In the genomic region with DNA sequence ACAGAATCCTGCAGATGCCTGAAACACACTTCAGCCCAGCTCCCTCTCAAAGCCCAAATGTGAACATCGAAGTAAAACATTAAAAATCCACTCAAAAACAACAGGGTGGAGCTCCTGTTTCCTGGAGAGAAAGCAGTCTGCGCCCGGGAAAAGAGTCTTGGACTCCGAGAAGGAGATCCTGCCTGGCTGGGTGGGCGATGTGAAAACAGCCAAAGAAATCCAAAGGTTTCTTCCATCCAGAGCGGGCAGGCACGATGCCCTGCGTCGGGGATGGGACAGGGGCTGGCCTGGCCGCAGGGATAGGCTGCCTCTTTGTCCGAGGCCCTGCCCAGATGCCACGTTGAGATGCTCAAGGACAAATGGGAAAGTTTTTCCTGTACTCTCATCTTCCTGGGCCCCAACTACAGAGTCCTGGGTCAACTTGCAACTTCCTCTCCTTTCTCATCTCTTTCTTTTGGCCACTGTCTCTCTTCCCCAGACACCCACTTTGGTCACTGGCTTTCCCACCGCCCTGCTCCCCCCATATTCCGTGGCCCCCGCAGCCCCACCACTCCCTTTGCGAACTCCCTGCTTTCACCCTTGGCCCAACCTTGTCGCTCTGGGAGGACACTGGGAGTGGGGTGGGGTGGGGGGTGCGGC, we compare ENCODE assay signal across 8 cellular contexts. TPM values are rescaled to one million over a fixed set of nuclear protein-coding genes. Genes with fewer than 3 reads are reported as not detected.
DNase-seq lines count a peak whose midpoint lies in the region; ATAC-seq, FAIRE-seq and TF ChIP-seq lines count a peak whose summit lies in the region.

No MANE protein-coding gene starts in this region.

- H3K9me3 ChIP-seq in OCI-LY3 (ENCODE audit: insufficient read depth, low read length) (no peaks in the 10 kb centered on the region), sigmoid colon (no peaks in the 10 kb centered on the region)

- peak overlapping the region; percentile 85 for H3K27ac Mint-ChIP-seq in activated naive CD4-positive, alpha-beta T cell treated with anti-CD3 and anti-CD28 coated beads, Interleukin-2, amount 10 ng/mL, durations not matched to agents 7 days and 5 days

- ATAC-seq in HG03354 (IDR thresholded peaks at IDR 0.05; ENCODE audit: poor library complexity, severe bottlenecking, unreplicated experiment) = no peak
- ATAC-seq in GM21723 (IDR thresholded peaks at IDR 0.05; ENCODE audit: unreplicated experiment) = no peak

- H3K9me3 Mint-ChIP-seq in activated naive CD4-positive, alpha-beta T cell treated with anti-CD3 and anti-CD28 coated beads, Interleukin-2, amount 10 ng/mL, durations not matched to agents 7 days and 5 days = no peaks in the 10 kb centered on the region

- peaks cover 24% of the 10 kb centered on the region for H3K36me3 Mint-ChIP-seq in activated naive CD4-positive, alpha-beta T cell treated with anti-CD3 and anti-CD28 coated beads, Interleukin-2, amount 10 ng/mL, durations not matched to agents 7 days and 5 days

- peaks cover 4% of the 10 kb centered on the region for H3K27me3 Mint-ChIP-seq in activated naive CD4-positive, alpha-beta T cell treated with anti-CD3 and anti-CD28 coated beads, Interleukin-2, amount 10 ng/mL, durations not matched to agents 7 days and 5 days

- 5 to 20% methylated on average over 18 of the region's 18 CpGs for WGBS in sigmoid colon, 2 donors

- H3K4me3 ChIP-seq in OCI-LY3 (ENCODE audit: low read length) (peak overlapping the region; percentile 79), bronchial epithelial cell (ENCODE audit: low read depth, low read length) (peak overlapping the region; percentile 71), sigmoid colon (peak overlapping the region; percentile 57 to 88 (median 84))

- no peak for FAIRE-seq in bronchial epithelial cell (lab: Jason Lieb, UNC)

- H3K4me2 ChIP-seq in OCI-LY3 (ENCODE audit: low read length) = peak overlapping the region; percentile 69

- H3K79me2 ChIP-seq in OCI-LY3 (ENCODE audit: low read length) = no peaks in the 10 kb centered on the region

- H3K9ac ChIP-seq in OCI-LY3 (ENCODE audit: low read length) = peak overlapping the region; percentile 61

- TF ChIP-seq CTCF in OCI-LY3 (IDR thresholded peaks at IDR 0.05; ENCODE audit: low read depth, low read length) (no peak), bronchial epithelial cell (IDR thresholded peaks at IDR 0.05; ENCODE audit: insufficient read depth, low read length, severe bottlenecking) (no peak), sigmoid colon (IDR thresholded peaks at IDR 0.05) (no peak)

- no peaks in the 10 kb centered on the region for H3K36me3 ChIP-seq in OCI-LY3 (replicated peaks; ENCODE audit: low read depth, low read length)
- no peaks in the 10 kb centered on the region for H3K36me3 ChIP-seq in bronchial epithelial cell (ENCODE audit: control insufficient read depth, insufficient read depth, low read length)
- peaks cover 0 to 11% (median 2%) of the 10 kb centered on the region in 4 donors for H3K36me3 ChIP-seq in sigmoid colon

- peak overlapping the region; percentile 96 for H3K4me3 Mint-ChIP-seq in activated naive CD4-positive, alpha-beta T cell treated with anti-CD3 and anti-CD28 coated beads, Interleukin-2, amount 10 ng/mL, durations not matched to agents 7 days and 5 days

- H2AFZ ChIP-seq in OCI-LY3 (ENCODE audit: low read depth, low read length) = no peak overlapping the region

- DNase-seq in activated naive CD4-positive, alpha-beta T cell treated with anti-CD3 and anti-CD28 coated beads, Interleukin-2, amount 10 ng/mL, durations not matched to agents 7 days and 5 days = no peak
- no peak for DNase-seq in activated naive CD4-positive, alpha-beta T cell (lab: John Stamatoyannopoulos, UW)
- DNase-seq in bronchial epithelial cell (ENCODE audit: low read depth) (peak; percentile 59), iPS-NIHi11 (ENCODE audit: low spot score) (peak; percentile 87), sigmoid colon (peak; percentile 92)

- no peak overlapping the region for H3K27ac ChIP-seq in OCI-LY3 (ENCODE audit: low read length)
- peak overlapping the region; percentile 96 to 98 (median 97) for H3K27ac ChIP-seq in sigmoid colon

- H3K27me3 ChIP-seq in OCI-LY3 (ENCODE audit: low read depth, low read length) (peaks cover 13% of the 10 kb centered on the region), bronchial epithelial cell (ENCODE audit: control insufficient read depth, insufficient read depth, low read length) (no peaks in the 10 kb centered on the region), sigmoid colon (no peaks in the 10 kb centered on the region)

- H3K4me1 ChIP-seq in OCI-LY3 (ENCODE audit: low read length) (peaks cover 47% of the 10 kb centered on the region), sigmoid colon (peaks cover 0 to 21% (median 17%) of the 10 kb centered on the region in 4 donors)

- TF ChIP-seq EP300 in sigmoid colon (IDR thresholded peaks at IDR 0.05) = no peak

- no peaks in the 10 kb centered on the region for H4K20me1 ChIP-seq in OCI-LY3 (ENCODE audit: insufficient read depth, low read length)

- CTCF ChIA-PET in activated naive CD4-positive, alpha-beta T cell treated with anti-CD3 and anti-CD28 coated beads, Interleukin-2, amount 10 ng/mL, durations not matched to agents 7 days and 5 days (lab: Charles Lee) = interaction anchor here (0.6 to 14.2 kb wide), 4 partner anchors 18 to 283 kb away, joined by 3 to 192 read pairs (median 3); no protein-coding TSS in a partner anchor

- peaks cover 71% of the 10 kb centered on the region for H3K4me1 Mint-ChIP-seq in activated naive CD4-positive, alpha-beta T cell treated with anti-CD3 and anti-CD28 coated beads, Interleukin-2, amount 10 ng/mL, durations not matched to agents 7 days and 5 days

- intact Hi-C loops in sigmoid colon (cut with DNase I) = loop anchor here (5.0 kb wide), 2 partner anchors 56 to 209 kb away; partner anchors contain the start of genes AMZ2 and PRKAR1A

- peak in 1 of 2 donors; percentile 36 for TF ChIP-seq POLR2A in sigmoid colon (IDR thresholded peaks at IDR 0.05)

RNA-seq across cellular contexts. Expression of gene WIPI1, which starts 0.6 kb away (rescaled TPM):
- 79.5 and 86.0 TPM in 2 replicates for total RNA-seq in bronchial epithelial cell
- total RNA-seq in sigmoid colon = 10 to 100 TPM; 18.9 to 28.5 (median 22.3) TPM
- 10 to 100 TPM; 63.2 to 78.8 (median 78.1) TPM for polyA plus RNA-seq in sigmoid colon

RNA-seq across cellular contexts. Expression of gene PRKAR1A, which starts 55.6 kb away (rescaled TPM):
- 226 and 248 TPM in 2 replicates for total RNA-seq in bronchial epithelial cell
- total RNA-seq in sigmoid colon = 100 to 1,000 TPM; 206 to 268 (median 230) TPM
- 10 to 100 TPM; 53.6 to 68.3 (median 57.1) TPM for polyA plus RNA-seq in sigmoid colon

Comparison
In these comparisons a context has a peak if more than half of its experiments do, and no peak if none do; other contexts are left out.
1. DNase-seq: peak in bronchial epithelial cell (single experiment), iPS-NIHi11 (single experiment) and sigmoid colon (single experiment); none in activated naive CD4-positive, alpha-beta T cell treated with anti-CD3 and anti-CD28 coated beads, Interleukin-2, amount 10 ng/mL, durations not matched to agents 7 days and 5 days (single experiment) and activated naive CD4-positive, alpha-beta T cell (0 of 4).
2. Peak in every context shown above with its lines, with median percentiles within 50 percentile points of each other: H3K4me3 ChIP-seq.